Comparison of ENCODE assay signal across 1 cellular context in the genomic region with DNA sequence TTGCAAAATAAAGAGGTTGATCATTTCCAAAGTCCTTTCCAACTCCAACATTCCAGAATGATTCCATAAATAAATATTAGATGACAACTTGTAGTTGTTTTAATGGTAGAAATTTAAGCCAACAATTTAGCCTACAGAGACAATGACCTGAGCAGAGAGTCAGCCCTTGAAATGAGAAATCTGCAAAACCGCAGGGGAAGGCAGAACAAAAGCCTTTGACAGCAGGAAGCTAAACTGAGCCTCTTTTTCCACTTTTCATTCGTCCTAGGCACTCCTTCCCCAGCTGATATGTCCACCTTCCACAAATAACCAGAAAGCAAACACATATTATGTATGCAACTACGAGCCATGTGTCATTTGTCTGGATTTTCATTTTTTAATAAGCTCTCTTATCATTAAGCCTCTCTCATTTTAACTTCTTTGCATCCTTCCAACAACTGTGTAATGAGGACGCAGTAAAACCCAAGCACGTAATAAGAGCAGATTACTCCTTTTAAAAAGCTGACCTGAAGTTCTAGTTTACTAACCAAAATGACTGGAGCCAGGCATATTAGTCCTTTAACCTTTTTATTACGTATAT.
TF ChIP-seq lines count a peak whose summit lies in the region.

No MANE protein-coding gene starts in this region.

TF ChIP-seq in H1, 55 proteins besides CTCF, POLR2A, EP300 and RAD21:
- TF ChIP-seq BACH1 (IDR thresholded peaks at IDR 0.05; ENCODE audit: low read length) = no peak
- no peak for TF ChIP-seq RBBP5 (IDR thresholded peaks at IDR 0.05; ENCODE audit: borderline replicate concordance, low read depth, low read length)
- no peak for TF ChIP-seq SIX5 (IDR thresholded peaks at IDR 0.05; ENCODE audit: low read depth, low read length)
- no peak for TF ChIP-seq TCF12 (IDR thresholded peaks at IDR 0.05; ENCODE audit: low read depth, low read length)
- TF ChIP-seq NANOG (IDR thresholded peaks at IDR 0.05; ENCODE audit: insufficient read depth, low read depth, low read length, poor library complexity, severe bottlenecking) = no peak
